2 cellular contexts compared by ENCODE assay signal in genomic region chr17:3025421-3026124, GRCh38.
TF ChIP-seq lines count a peak whose summit lies in the region.

No MANE protein-coding gene starts in this region.

TF ChIP-seq in GM23338, 12 proteins besides CTCF, POLR2A, EP300 and RAD21:
- TF ChIP-seq ETS1 (IDR thresholded peaks at IDR 0.05): no peak
- TF ChIP-seq NANOG (IDR thresholded peaks at IDR 0.05; ENCODE audit: borderline replicate concordance): no peak
- TF ChIP-seq POLR2AphosphoS5 (IDR thresholded peaks at IDR 0.05; ENCODE audit: low read depth): no peak
- TF ChIP-seq EZH2 (IDR thresholded peaks at IDR 0.05; ENCODE audit: low read depth, unreplicated experiment): no peak
- no peak for TF ChIP-seq STAT1 (IDR thresholded peaks at IDR 0.05; ENCODE audit: unreplicated experiment)
- TF ChIP-seq JUNB (IDR thresholded peaks at IDR 0.05; ENCODE audit: unreplicated experiment): no peak
- TF ChIP-seq EZH2phosphoT487 (IDR thresholded peaks at IDR 0.05; ENCODE audit: unreplicated experiment): no peak
- TF ChIP-seq CREB1 (CRISPR knock-in tag; IDR thresholded peaks at IDR 0.05; ENCODE audit: low read depth): no peak
- TF ChIP-seq ZNF462 (CRISPR knock-in tag; IDR thresholded peaks at IDR 0.05): no peak
- no peak for TF ChIP-seq REST (IDR thresholded peaks at IDR 0.05; ENCODE audit: unreplicated experiment)
- TF ChIP-seq ZNF331 (CRISPR knock-in tag; IDR thresholded peaks at IDR 0.05; ENCODE audit: low read depth): no peak
- TF ChIP-seq ZNF114 (CRISPR knock-in tag; IDR thresholded peaks at IDR 0.05): no peak

TF ChIP-seq in HEK293, 187 proteins besides CTCF, POLR2A, EP300 and RAD21:
- TF ChIP-seq REST (tag by site-specific recombination; IDR thresholded peaks at IDR 0.05) (peak; percentile 51; the same call in 1 of the 2 replicates), KLF8 (tag by site-specific recombination; IDR thresholded peaks at IDR 0.05) (no peak)
